In the genomic region with DNA sequence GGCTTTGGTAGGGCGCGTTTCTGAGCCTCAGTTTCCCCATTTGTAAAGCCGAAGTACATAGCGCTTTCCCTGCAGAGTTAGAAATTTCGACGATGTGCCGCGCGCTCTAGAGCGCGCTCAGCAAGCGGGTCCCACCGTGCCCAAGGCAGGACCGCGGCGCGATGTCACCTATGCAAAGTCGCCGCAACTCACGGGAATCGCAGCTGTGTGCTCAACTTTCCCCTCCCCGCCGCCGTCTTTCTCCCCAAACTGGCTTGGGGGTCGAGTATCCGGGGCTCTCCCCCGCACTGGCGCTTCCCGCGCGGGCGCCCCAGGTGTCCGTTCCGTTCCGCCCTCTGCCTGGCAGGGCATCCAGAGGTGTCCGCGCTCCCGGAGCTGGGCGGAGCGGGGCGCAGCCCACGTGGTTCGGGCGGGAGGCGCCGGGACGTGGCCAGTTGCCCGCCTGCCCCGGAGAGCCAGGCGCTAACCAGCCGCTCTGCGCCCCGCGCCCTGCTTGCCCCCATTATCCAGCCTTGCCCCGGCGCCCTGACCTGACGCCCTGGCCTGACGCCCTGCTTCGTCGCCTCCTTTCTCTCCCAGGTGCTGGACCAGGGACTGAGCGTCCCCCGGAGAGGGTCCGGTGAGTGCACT, we compare ENCODE assay signal across 11 cellular contexts. TPM values are rescaled to one million over a fixed set of nuclear protein-coding genes. Genes with fewer than 3 reads are reported as not detected.
DNase-seq lines count a peak whose midpoint lies in the region; ATAC-seq, FAIRE-seq and TF ChIP-seq lines count a peak whose summit lies in the region.
"Had no signal": no experiment of that assay in that cellular context is flagged by ENCODE, and none has a peak within 500 bp of the region (broad histone marks: within the 10 kb centered on the region; RNA-seq: fewer than 3 reads in every experiment).

A gene with protein sequence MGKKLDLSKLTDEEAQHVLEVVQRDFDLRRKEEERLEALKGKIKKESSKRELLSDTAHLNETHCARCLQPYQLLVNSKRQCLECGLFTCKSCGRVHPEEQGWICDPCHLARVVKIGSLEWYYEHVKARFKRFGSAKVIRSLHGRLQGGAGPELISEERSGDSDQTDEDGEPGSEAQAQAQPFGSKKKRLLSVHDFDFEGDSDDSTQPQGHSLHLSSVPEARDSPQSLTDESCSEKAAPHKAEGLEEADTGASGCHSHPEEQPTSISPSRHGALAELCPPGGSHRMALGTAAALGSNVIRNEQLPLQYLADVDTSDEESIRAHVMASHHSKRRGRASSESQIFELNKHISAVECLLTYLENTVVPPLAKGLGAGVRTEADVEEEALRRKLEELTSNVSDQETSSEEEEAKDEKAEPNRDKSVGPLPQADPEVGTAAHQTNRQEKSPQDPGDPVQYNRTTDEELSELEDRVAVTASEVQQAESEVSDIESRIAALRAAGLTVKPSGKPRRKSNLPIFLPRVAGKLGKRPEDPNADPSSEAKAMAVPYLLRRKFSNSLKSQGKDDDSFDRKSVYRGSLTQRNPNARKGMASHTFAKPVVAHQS (plus strand): TSS at position 433 of the 630 bp plus-strand sequence. CDS start 6,176 bp downstream, outside the sequence.

- no peak within 1 kb of the TSS for H3K4me2 ChIP-seq in endothelial cell of umbilical vein (ENCODE audit: insufficient read depth, low read length)

- no peak for TF ChIP-seq POLR2A in endothelial cell of umbilical vein (IDR thresholded peaks at IDR 0.05; ENCODE audit: low read depth, low read length)
- peak in 1 of 2 donors; percentile 75 for TF ChIP-seq POLR2A in vagina (IDR thresholded peaks at IDR 0.05)

- H4K20me1 ChIP-seq in endothelial cell of umbilical vein (replicated peaks; ENCODE audit: control insufficient read depth, extremely low read depth, insufficient read depth, low read length) = peaks cover 2% of the 10 kb centered on the region

- no peak within 1 kb of the TSS for H3K27ac ChIP-seq in endothelial cell of umbilical vein (ENCODE audit: insufficient read depth, low read depth, low read length)
- peak within 1 kb of the TSS; percentile 92 for H3K27ac ChIP-seq in vagina

- no peak within 1 kb of the TSS for H2AFZ ChIP-seq in endothelial cell of umbilical vein (ENCODE audit: low read depth, low read length)

- FAIRE-seq in endothelial cell of umbilical vein (lab: Jason Lieb, UNC) = no peak

- intact Hi-C loops in endothelial cell of umbilical vein (cut with micrococcal nuclease) (loop anchor here (1.0 kb wide), 1 partner anchor 40 kb away; no protein-coding TSS in a partner anchor), vagina (cut with DNase I) (no loop called here)

- peaks cover 3% of the 10 kb centered on the region for H3K9me3 ChIP-seq in endothelial cell of umbilical vein (replicated peaks; ENCODE audit: control insufficient read depth, insufficient read depth, low read length)
- H3K9me3 ChIP-seq in vagina = no peaks in the 10 kb centered on the region

- no peaks in the 10 kb centered on the region for H3K9me1 ChIP-seq in endothelial cell of umbilical vein (replicated peaks; ENCODE audit: control insufficient read depth, extremely low read depth, insufficient read depth, low read length)

- POLR2A ChIA-PET in endothelial cell of umbilical vein (lab: Charles Lee) = no interaction called here

- H3K27me3 ChIP-seq in endothelial cell of umbilical vein (ENCODE audit: control insufficient read depth in 2 of 2, insufficient read depth in 2 of 2, low read length in 2 of 2) = peaks cover 45 to 55% of the 10 kb centered on the region in 2 experiments
- H3K27me3 ChIP-seq in vagina = no peaks in the 10 kb centered on the region

- CTCF ChIA-PET in endothelial cell of umbilical vein (lab: Charles Lee) = interaction anchor here (1.0 kb wide), 2 partner anchors 12 to 16 kb away, joined by 3 to 5 read pairs; no protein-coding TSS in a partner anchor

- no peaks in the 10 kb centered on the region for H3K4me1 ChIP-seq in endothelial cell of umbilical vein (ENCODE audit: control insufficient read depth, extremely low read depth, insufficient read depth, low read length)
- peaks cover 69% of the 10 kb centered on the region for H3K4me1 ChIP-seq in vagina

- peak; percentile 35 for DNase-seq in NCI-H345 treated with DMSO at 0.1 percent for 48 hours (lab: John Stamatoyannopoulos, UW; ENCODE audit: unreplicated experiment)
- DNase-seq in NCI-H345 (lab: John Stamatoyannopoulos, UW) = no peak
- no peak for DNase-seq in endothelial cell of umbilical vein (ENCODE audit: low read depth, low spot score)
- DNase-seq in mesenteric fat pad (ENCODE audit: low spot score) = peak; percentile 89
- no peak for DNase-seq in vagina (ENCODE audit: extremely low spot score in 2 of 2)
- no peak for DNase-seq in activated naive CD4-positive, alpha-beta T cell treated with Interleukin-2 at 50 U/mL for 16 hours
- DNase-seq: activated T-cell treated with anti-CD3 and anti-CD28 coated beads, Interleukin-2, amount 50 U/mL, for 48 hours; C1 segment of cervical spinal cord had no signal

- no peaks in the 10 kb centered on the region for H3K79me2 ChIP-seq in endothelial cell of umbilical vein (ENCODE audit: control insufficient read depth, insufficient read depth, low read length)

- ATAC-seq in HG03139 (IDR thresholded peaks at IDR 0.05; ENCODE audit: unreplicated experiment) (no peak), HG02852 (IDR thresholded peaks at IDR 0.05; ENCODE audit: unreplicated experiment) (no peak)

- TF ChIP-seq CTCF in endothelial cell of umbilical vein (IDR thresholded peaks at IDR 0.05; ENCODE audit: extremely low read depth in 1 of 2, insufficient read depth in 1 of 2, low read depth in 1 of 2, low read length in 2 of 2) = no peak
- TF ChIP-seq CTCF in vagina (IDR thresholded peaks at IDR 0.05) = no peak

- H3K9ac ChIP-seq in endothelial cell of umbilical vein (replicated peaks; ENCODE audit: extremely low read depth, insufficient read depth, low read length) = no peak within 1 kb of the TSS

- dilution Hi-C loops in endothelial cell of umbilical vein (cut with MboI; ENCODE audit: extremely low pct_ligation_motif_present, low sequenced_read_pairs) = no loop called here

- no peaks in the 10 kb centered on the region for H3K36me3 ChIP-seq in endothelial cell of umbilical vein (ENCODE audit: control insufficient read depth in 2 of 2, extremely low read depth in 1 of 2, insufficient read depth in 2 of 2, low read length in 2 of 2)
- H3K36me3 ChIP-seq in vagina = no peaks in the 10 kb centered on the region

- H3K4me3 ChIP-seq in endothelial cell of umbilical vein (replicated peaks in 1 of 3; ENCODE audit: insufficient read depth in 1 of 3, low read depth in 1 of 3, low read length in 3 of 3) (no peak within 1 kb of the TSS), vagina (peak within 1 kb of the TSS; percentile 52 to 58)

- BruUV-seq in endothelial cell of umbilical vein (replicated peaks; lab: Mats Ljungman, UMichigan) = no TSS peak

TF ChIP-seq in endothelial cell of umbilical vein, 7 proteins besides CTCF, POLR2A, EP300 and RAD21:
- no peak for TF ChIP-seq JUN (IDR thresholded peaks at IDR 0.05; ENCODE audit: borderline replicate concordance, insufficient read depth, insufficient read length, low read depth)
- TF ChIP-seq, protein P1, sequence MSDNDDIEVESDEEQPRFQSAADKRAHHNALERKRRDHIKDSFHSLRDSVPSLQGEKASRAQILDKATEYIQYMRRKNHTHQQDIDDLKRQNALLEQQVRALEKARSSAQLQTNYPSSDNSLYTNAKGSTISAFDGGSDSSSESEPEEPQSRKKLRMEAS (IDR thresholded peaks at IDR 0.05; ENCODE audit: insufficient read depth, insufficient read length) = no peak
- TF ChIP-seq FOS (IDR thresholded peaks at IDR 0.05; ENCODE audit: borderline replicate concordance, insufficient read depth, low read length) = no peak
- no peak for TF ChIP-seq MYC (IDR thresholded peaks at IDR 0.05; ENCODE audit: low read depth, low read length)
- no peak for TF ChIP-seq POLR2AphosphoS5 (IDR thresholded peaks at IDR 0.05; ENCODE audit: insufficient read depth, low read depth, low read length)
- no peak for TF ChIP-seq GATA2 (IDR thresholded peaks at IDR 0.05; ENCODE audit: insufficient read depth, insufficient read length, low read depth, low read length)
- peak; percentile 71 for TF ChIP-seq EZH2 (IDR thresholded peaks at IDR 0.05; ENCODE audit: borderline replicate concordance, low read depth, low read length, severe bottlenecking)
TF ChIP-seq in endothelial cell of umbilical vein: peak in this region for 1.

RNA-seq across cellular contexts. Expression of the gene that starts here (rescaled TPM):
- total RNA-seq in endothelial cell of umbilical vein (not detected in 2 replicates), mesenteric fat pad (7.3 TPM), vagina (34.6 TPM)
- not detected in 2 replicates for polyA plus RNA-seq in endothelial cell of umbilical vein
- polyA plus RNA-seq in endothelial cell of umbilical vein (2011; cell fraction: cytosol; rRNA removed) = not detected in 2 replicates
- polyA plus RNA-seq in endothelial cell of umbilical vein (2011; cell fraction: nucleus; rRNA removed) = 0.20 TPM in 1 of 2 replicates, not detected in the other
- polyA plus RNA-seq in endothelial cell of umbilical vein (2012) = not detected in 2 replicates
- not detected in 2 replicates for polyA minus RNA-seq in endothelial cell of umbilical vein
- not detected for polyA minus RNA-seq in endothelial cell of umbilical vein (2011; cell fraction: cytosol; rRNA and poly(A)+ RNA removed)
- not detected in 2 replicates for polyA minus RNA-seq in endothelial cell of umbilical vein (2011; cell fraction: nucleus; rRNA and poly(A)+ RNA removed)
- total RNA-seq: HT1080 had no signal

Comparison
In these comparisons a context has a peak if more than half of its experiments do, and no peak if none do; other contexts are left out.
1. DNase-seq: peak in NCI-H345 treated with DMSO at 0.1 percent for 48 hours (single experiment) and mesenteric fat pad (single experiment); none in NCI-H345 (single experiment), endothelial cell of umbilical vein (single experiment), vagina (0 of 2) and activated naive CD4-positive, alpha-beta T cell treated with Interleukin-2 at 50 U/mL for 16 hours (single experiment).
2. H3K4me3 ChIP-seq: peak in vagina (2 of 2); none in endothelial cell of umbilical vein (0 of 3).